Comparison of ENCODE assay signal across 27 cellular contexts in genomic region chr14:65962952-65963351, GRCh38.
"Had no signal": no experiment of that assay in that cellular context is flagged by ENCODE, and none has a peak within 500 bp of the region (broad histone marks: within the 10 kb centered on the region; RNA-seq: fewer than 3 reads in every experiment).

No MANE protein-coding gene starts in this region.

- H3K27me3 Mint-ChIP-seq: activated CD8-positive, alpha-beta T cell treated with anti-CD3 and anti-CD28 coated beads for 36 hours had no signal

- H3K9me3 ChIP-seq: body of pancreas, MG63, Peyer's patch, SJCRH30 had no signal

- H3K27ac ChIP-seq: body of pancreas, Peyer's patch, RWPE1, SJCRH30 had no signal

- H3K4me1 ChIP-seq: body of pancreas, Peyer's patch, SJCRH30 had no signal

- DNase-seq: activated CD4-positive, alpha-beta T cell treated with anti-CD3 and anti-CD28 coated beads for 4 hours; activated CD8-positive, alpha-beta memory T cell treated with anti-CD3 and anti-CD28 coated beads, Interleukin-2, amount 50 U/mL, for 4 hours; activated CD8-positive, alpha-beta T cell treated with anti-CD3 and anti-CD28 coated beads for 36 hours; activated gamma-delta T cell treated with Interleukin-2 at 50 U/mL for 16 hours; activated naive CD4-positive, alpha-beta T cell treated with anti-CD3 and anti-CD28 coated beads, Interleukin-2, amount 10 ng/mL, durations not matched to agents 7 days and 5 days; activated naive CD8-positive, alpha-beta T cell treated with anti-CD3 and anti-CD28 coated beads for 36 hours; activated T-cell treated with anti-CD3 and anti-CD28 coated beads, Interleukin-2, amount 50 U/mL, for 72 hours; aorta; body of pancreas; central memory CD4-positive, alpha-beta T cell; MG63; MV-4-11; NCI-H1092 treated with DMSO at 0.1 percent for 48 hours; NCI-H1417 treated with DMSO at 0.1 percent for 48 hours; NCI-H1694; NCI-H2029; NCI-H2107; NCI-H2171 treated with DMSO at 0.1 percent for 48 hours; NCI-H524; Peyer's patch; Right ventricle myocardium superior; SJCRH30 had no signal

- H3K36me3 ChIP-seq: MG63, Peyer's patch, SJCRH30 had no signal

- H3K9me3 Mint-ChIP-seq: activated CD8-positive, alpha-beta T cell treated with anti-CD3 and anti-CD28 coated beads for 36 hours; activated naive CD8-positive, alpha-beta T cell treated with anti-CD3 and anti-CD28 coated beads for 36 hours; activated T-cell treated with anti-CD3 and anti-CD28 coated beads, Interleukin-2, amount 50 U/mL, for 72 hours; activated T-helper 2 cell treated with anti-CD3 and anti-CD28 coated beads, Interferon-gamma antibody, Interleukin-2, Interleukin-4, amounts not matched to agents 10 μg/mL and 5 μg/mL and 100 μg/mL, durations not matched to agents 14 hours and 24 hours and 36 hours; T-helper 1 cell treated with Interleukin-12 subunit alpha and Interleukin-12 subunit beta and Interleukin-4 antibody, amounts not matched to agents 30 μg/mL and 1 μg/mL, for 36 hours had no signal

- H3K4me3 Mint-ChIP-seq: activated CD8-positive, alpha-beta T cell treated with anti-CD3 and anti-CD28 coated beads for 36 hours; activated naive CD4-positive, alpha-beta T cell treated with anti-CD3 and anti-CD28 coated beads, Interleukin-2, amount 10 ng/mL, durations not matched to agents 7 days and 5 days; activated naive CD8-positive, alpha-beta T cell treated with anti-CD3 and anti-CD28 coated beads for 36 hours; activated T-cell treated with anti-CD3 and anti-CD28 coated beads, Interleukin-2, amount 50 U/mL, for 72 hours; T-helper 1 cell treated with Interleukin-12 subunit alpha and Interleukin-12 subunit beta and Interleukin-4 antibody, amounts not matched to agents 30 μg/mL and 1 μg/mL, for 36 hours had no signal

- H3K27ac Mint-ChIP-seq: activated CD8-positive, alpha-beta T cell treated with anti-CD3 and anti-CD28 coated beads for 36 hours; activated naive CD4-positive, alpha-beta T cell treated with anti-CD3 and anti-CD28 coated beads, Interleukin-2, amount 10 ng/mL, durations not matched to agents 7 days and 5 days; activated naive CD8-positive, alpha-beta T cell treated with anti-CD3 and anti-CD28 coated beads for 36 hours; activated T-cell treated with anti-CD3 and anti-CD28 coated beads, Interleukin-2, amount 50 U/mL, for 72 hours; activated T-helper 2 cell treated with anti-CD3 and anti-CD28 coated beads, Interferon-gamma antibody, Interleukin-2, Interleukin-4, amounts not matched to agents 10 μg/mL and 5 μg/mL and 100 μg/mL, durations not matched to agents 14 hours and 24 hours and 36 hours; T-helper 1 cell treated with Interleukin-12 subunit alpha and Interleukin-12 subunit beta and Interleukin-4 antibody, amounts not matched to agents 30 μg/mL and 1 μg/mL, for 36 hours had no signal

- FAIRE-seq: bronchial epithelial cell had no signal

- H3K36me3 Mint-ChIP-seq: activated naive CD8-positive, alpha-beta T cell treated with anti-CD3 and anti-CD28 coated beads for 36 hours had no signal

- H3K27me3 ChIP-seq: body of pancreas, MG63, Peyer's patch, SJCRH30 had no signal

- ATAC-seq: activated CD4-positive, CD25-positive, alpha-beta regulatory T cell treated with anti-CD3 and anti-CD28 coated beads, Interleukin-2, amount 50 U/mL, for 24 hours; activated CD8-positive, alpha-beta T cell treated with anti-CD3 and anti-CD28 coated beads for 36 hours; activated T-cell treated with anti-CD3 and anti-CD28 coated beads, Interleukin-2, amount 50 U/mL, for 72 hours; body of pancreas had no signal

- H3K4me3 ChIP-seq: body of pancreas, MG63, Peyer's patch, SJCRH30 had no signal
